In the genomic region with DNA sequence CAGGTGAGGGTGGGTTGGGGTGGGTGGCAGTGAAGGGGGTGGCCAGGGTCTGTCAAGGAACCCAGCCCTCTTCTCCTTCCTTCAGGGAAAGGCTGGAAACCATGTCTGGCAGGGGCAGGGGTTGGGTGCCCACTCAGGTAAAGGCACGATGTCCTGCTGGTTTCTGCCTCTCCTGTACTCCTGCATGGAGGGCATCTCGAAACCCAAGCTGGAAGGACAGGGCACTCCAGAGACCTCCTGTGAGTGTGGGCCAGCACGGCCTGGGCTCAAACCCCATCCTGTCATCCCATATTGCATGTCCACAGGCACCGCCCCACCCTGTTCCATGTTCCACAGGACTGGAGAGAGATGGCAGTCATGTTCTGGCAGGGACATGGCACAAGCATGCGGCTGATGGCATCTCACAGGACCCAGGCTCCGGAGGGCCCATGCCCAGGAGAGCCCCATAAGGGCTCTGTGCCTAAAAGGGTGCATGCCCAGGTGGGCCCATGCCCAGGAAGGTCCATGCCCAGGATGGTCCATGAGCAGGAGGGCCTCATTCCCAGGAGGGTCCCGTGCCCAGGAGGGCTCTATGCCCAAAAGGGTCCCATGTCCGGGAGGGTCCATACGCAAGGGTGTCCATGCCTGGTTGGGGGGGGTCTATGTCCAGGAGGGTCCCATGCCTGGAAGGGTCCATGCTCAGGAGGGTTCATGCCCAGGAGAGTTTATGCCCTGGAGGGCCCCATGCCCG, we compare ENCODE assay signal across 22 cellular contexts. TPM values are rescaled to one million over a fixed set of nuclear protein-coding genes. Genes with fewer than 3 reads are reported as not detected.
DNase-seq lines count a peak whose midpoint lies in the region; ATAC-seq and TF ChIP-seq lines count a peak whose summit lies in the region.
"Had no signal": no experiment of that assay in that cellular context is flagged by ENCODE, and none has a peak within 500 bp of the region (broad histone marks: within the 10 kb centered on the region; RNA-seq: fewer than 3 reads in every experiment).

No MANE protein-coding gene starts in this region.

- H3K4me1 ChIP-seq in ovary (ENCODE audit: insufficient read depth): no peaks in the 10 kb centered on the region
- H3K4me1 ChIP-seq: BE2C had no signal

- WGBS in ovary, 3 donors: 75 to 90% (median 85%) methylated on average over 8 to 10 of the region's 10 CpGs

- no peaks in the 10 kb centered on the region for H3K27me3 ChIP-seq in ovary
- H3K27me3 ChIP-seq: BE2C had no signal

- intact Hi-C loops in ovary (cut with DNase I): loop anchor here in 1 of 4 donors (10.0 kb wide), 1 partner anchor 527 kb away; no protein-coding TSS in a partner anchor

- ATAC-seq in activated CD4-positive, CD25-positive, alpha-beta regulatory T cell treated with anti-CD3 and anti-CD28 coated beads, Interleukin-2, amount 50 U/mL, for 24 hours: no peak
- no peak for ATAC-seq in left lobe of liver
- ATAC-seq: GM23338, PC-3 had no signal

- H3K36me3 ChIP-seq in ovary: no peaks in the 10 kb centered on the region
- H3K36me3 ChIP-seq: BE2C had no signal

- no peak overlapping the region for H3K27ac ChIP-seq in ovary

- H3K9me3 ChIP-seq in ovary: no peaks in the 10 kb centered on the region
- H3K9me3 ChIP-seq: BE2C had no signal

- H3K4me3 ChIP-seq in ovary: no peak overlapping the region
- H3K4me3 ChIP-seq: GM23338 had no signal

- peak; percentile 16 for DNase-seq in activated CD4-positive, CD25-positive, alpha-beta regulatory T cell treated with anti-CD3 and anti-CD28 coated beads, Interleukin-2, amount 50 U/mL, for 72 hours
- DNase-seq in D341Med (ENCODE audit: low spot score) (peak; percentile 13), left lobe of liver (ENCODE audit: low spot score) (peak; percentile 41), ovary (peak in 3 of 5 donors; percentile 11 to 16 (median 13)), EL (no peak), SW 1271 (lab: John Stamatoyannopoulos, UW) (no peak), NCI-H446 treated with DMSO at 0.1 percent for 48 hours (lab: John Stamatoyannopoulos, UW) (no peak)
- DNase-seq: 8988T; BE2C; Calu3; CD4-positive, alpha-beta memory T cell; DMS79; KG1; NCI-H1417 treated with DMSO at 0.1 percent for 48 hours; NCI-H1930; NCI-H2171; NCI-H748 treated with DMSO at 0.1 percent for 48 hours; PC-3 had no signal

- TF ChIP-seq CTCF in ovary (IDR thresholded peaks at IDR 0.05): no peak

- no peak for TF ChIP-seq POLR2A in ovary (IDR thresholded peaks at IDR 0.05)

- TF ChIP-seq EP300 in ovary (IDR thresholded peaks at IDR 0.05): no peak

RNA-seq across cellular contexts. Expression of a gene that starts 6.4 kb away (rescaled TPM):
- total RNA-seq in left lobe of liver (0.53 TPM), ovary (1 to 10 TPM; 2.1 to 4.2 (median 2.5) TPM)
- polyA plus RNA-seq in ovary: 1 to 10 TPM in 1 of 2 donors, under 1 TPM in 1; 0.27 to 2.2 TPM
- total RNA-seq: G401, GM23338 had no signal
- polyA plus RNA-seq: GM23338 had no signal

RNA-seq across cellular contexts. Expression of a gene that starts 45.2 kb away (rescaled TPM):
- total RNA-seq in left lobe of liver: 13.7 TPM
- total RNA-seq in ovary: 10 to 100 TPM; 15.5 to 34.3 (median 26.8) TPM
- polyA plus RNA-seq in ovary: 10 to 100 TPM in 1 of 2 donors, 1 to 10 TPM in 1; 2.2 to 21.7 TPM

RNA-seq across cellular contexts. Expression of a gene that starts 51.0 kb away (rescaled TPM):
- not detected for total RNA-seq in left lobe of liver
- total RNA-seq in ovary: under 1 TPM in 2 of 7 donors, not detected in 5; 0.18 to 0.36 TPM
- not detected for polyA plus RNA-seq in ovary
- total RNA-seq: Calu3; CD4-positive, alpha-beta memory T cell; G401; GM23338; NCI-H460; PC-3 had no signal
- polyA plus RNA-seq: CD4-positive, alpha-beta memory T cell; GM23338 had no signal

RNA-seq across cellular contexts. Expression of a gene that starts 59.9 kb away (rescaled TPM):
- total RNA-seq in left lobe of liver (not detected), ovary (not detected)
- polyA plus RNA-seq in ovary: not detected
- total RNA-seq: Calu3; CD4-positive, alpha-beta memory T cell; G401; GM23338; NCI-H460; PC-3 had no signal
- polyA plus RNA-seq: CD4-positive, alpha-beta memory T cell; GM23338 had no signal

Comparison
In these comparisons a context has a peak if more than half of its experiments do, and no peak if none do; other contexts are left out.
1. DNase-seq: peak in activated CD4-positive, CD25-positive, alpha-beta regulatory T cell treated with anti-CD3 and anti-CD28 coated beads, Interleukin-2, amount 50 U/mL, for 72 hours (single experiment), D341Med (single experiment), left lobe of liver (single experiment) and ovary (3 of 5); none in EL (single experiment), SW 1271 (0 of 2) and NCI-H446 treated with DMSO at 0.1 percent for 48 hours (single experiment).